15 cellular contexts compared by ENCODE assay signal in the genomic region with DNA sequence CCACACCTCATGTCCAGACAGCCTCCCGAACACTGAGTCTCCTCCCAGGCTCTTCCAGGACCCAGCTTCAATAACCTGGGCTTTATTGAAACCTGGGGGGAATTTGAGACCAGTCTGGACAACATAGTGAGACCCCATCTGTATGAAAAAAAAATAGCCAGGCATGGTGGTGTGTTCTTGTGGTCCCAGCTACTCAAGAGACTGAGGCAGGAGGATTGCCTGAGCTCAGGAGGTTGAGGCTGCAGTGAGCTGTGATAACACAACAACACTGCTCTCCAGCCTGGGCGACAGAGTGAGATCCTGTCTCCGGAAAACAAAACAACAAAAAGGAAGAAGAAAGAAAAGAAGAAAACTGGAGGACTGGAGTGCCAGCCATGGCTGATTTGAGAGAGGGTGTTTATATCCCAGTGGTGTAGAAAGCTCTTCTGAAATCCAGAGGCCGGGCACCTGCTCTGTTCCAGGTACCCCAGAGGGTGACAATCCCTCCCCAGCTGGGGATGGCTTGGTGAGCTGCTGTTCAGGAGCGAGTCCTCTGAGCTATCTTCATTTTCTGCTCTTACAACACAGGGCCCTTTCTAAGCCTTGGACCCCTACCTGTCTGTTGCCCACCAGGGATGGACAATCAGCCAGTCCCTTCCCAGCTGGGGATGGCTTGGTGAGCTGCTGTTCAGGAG.
"Had no signal": no experiment of that assay in that cellular context is flagged by ENCODE, and none has a peak within 500 bp of the region (broad histone marks: within the 10 kb centered on the region; RNA-seq: fewer than 3 reads in every experiment).

No MANE protein-coding gene starts in this region.

- H3K27ac ChIP-seq: coronary artery, ovary, psoas muscle, sigmoid colon, thoracic aorta, tibial nerve, upper lobe of left lung had no signal

- H3K36me3 Mint-ChIP-seq: memory B cell, natural killer cell had no signal

- H3K4me3 ChIP-seq: coronary artery, lung, ovary, psoas muscle, sigmoid colon, thoracic aorta, tibial nerve, upper lobe of left lung had no signal

- H3K27me3 ChIP-seq: ovary, sigmoid colon, tibial nerve, upper lobe of left lung had no signal

- H3K4me3 Mint-ChIP-seq: natural killer cell; stimulated activated naive CD8-positive, alpha-beta T cell treated with anti-CD3 and anti-CD28 coated beads, Interleukin-15, Interleukin-2, amounts not matched to agents 100 ng/mL and 50 ng/mL, for 24 hours had no signal

- DNase-seq: effector CD4-positive, alpha-beta T cell; natural killer cell; occipital lobe; ovary; sigmoid colon; stimulated activated CD4-positive, alpha-beta T cell treated with anti-CD3 and anti-CD28 coated beads, Interleukin-2, amount 100 ng/mL, for 24 hours; stimulated activated naive B cell treated with anti-CD40 and anti-IgM and Interleukin-4, amounts not matched to agents 10 μg/mL and 1 μg/mL and 100 μg/mL, for 72 hours; upper lobe of left lung had no signal

- H3K9me3 ChIP-seq: ovary, psoas muscle, sigmoid colon, thoracic aorta, tibial nerve, upper lobe of left lung had no signal

- H3K27ac Mint-ChIP-seq: stimulated activated naive CD8-positive, alpha-beta T cell treated with anti-CD3 and anti-CD28 coated beads, Interleukin-15, Interleukin-2, amounts not matched to agents 100 ng/mL and 50 ng/mL, for 24 hours had no signal

- H3K36me3 ChIP-seq: ovary, sigmoid colon, thoracic aorta, tibial nerve, upper lobe of left lung had no signal

- H3K9me3 Mint-ChIP-seq: memory B cell; natural killer cell; stimulated activated naive B cell treated with anti-CD40 and anti-IgM and Interleukin-4, amounts not matched to agents 10 μg/mL and 1 μg/mL and 100 μg/mL, for 72 hours; stimulated activated naive CD8-positive, alpha-beta T cell treated with anti-CD3 and anti-CD28 coated beads, Interleukin-15, Interleukin-2, amounts not matched to agents 100 ng/mL and 50 ng/mL, for 24 hours had no signal

- H3K4me1 ChIP-seq: sigmoid colon, upper lobe of left lung had no signal
